In genomic region chr5:80959768-80960442, GRCh38 we compare ENCODE assay signal across 9 cellular contexts. TPM values are rescaled to one million over a fixed set of nuclear protein-coding genes. Genes with fewer than 3 reads are reported as not detected.
DNase-seq lines count a peak whose midpoint lies in the region; ATAC-seq and TF ChIP-seq lines count a peak whose summit lies in the region.
"Had no signal": no experiment of that assay in that cellular context is flagged by ENCODE, and none has a peak within 500 bp of the region (broad histone marks: within the 10 kb centered on the region; RNA-seq: fewer than 3 reads in every experiment).

Gene RASGRF2, plus strand, starts transcription at chr5:80960363. Its CDS starts 376 bp downstream, at chr5:80960739.

- POLR2A ChIA-PET in activated CD4-positive, alpha-beta memory T cell treated with anti-CD3 and anti-CD28 coated beads for 36 hours (lab: Charles Lee): interaction anchor here (0.6 kb wide), 1 partner anchor 111 kb away, joined by 3 read pairs; no protein-coding TSS in a partner anchor

- peak within 1 kb of the TSS; percentile 56 for H3K27ac Mint-ChIP-seq in activated CD4-positive, alpha-beta memory T cell treated with anti-CD3 and anti-CD28 coated beads for 36 hours

- H3K27me3 ChIP-seq in ectodermal cell (ENCODE audit: control insufficient read depth, insufficient read depth, low read length, poor library complexity, severe bottlenecking) (peaks cover 70% of the 10 kb centered on the region), lung (ENCODE audit: control insufficient read depth, insufficient read depth) (peaks cover 4% of the 10 kb centered on the region)

- H3K27ac ChIP-seq in ectodermal cell (ENCODE audit: insufficient read depth, low read depth, low read length, poor library complexity, severe bottlenecking): no peak within 1 kb of the TSS
- peak within 1 kb of the TSS; percentile 56 to 58 for H3K27ac ChIP-seq in lung (ENCODE audit: low read depth in 1 of 2, low read length in 1 of 2)
- H3K27ac ChIP-seq: 22Rv1 had no signal

- CTCF ChIA-PET in activated CD4-positive, alpha-beta memory T cell treated with anti-CD3 and anti-CD28 coated beads for 36 hours (lab: Charles Lee): interaction anchor here (0.8 to 2.7 kb wide), 4 partner anchors 48 to 339 kb away, joined by 3 to 22 read pairs (median 7); no protein-coding TSS in a partner anchor

- H3K36me3 ChIP-seq in ectodermal cell (ENCODE audit: control insufficient read depth, insufficient read depth, low read length): no peaks in the 10 kb centered on the region
- H3K36me3 ChIP-seq in lung (ENCODE audit: control insufficient read depth in 2 of 2, insufficient read depth in 2 of 2, low read length in 2 of 2): no peaks in the 10 kb centered on the region

- no peaks in the 10 kb centered on the region for H3K9me3 Mint-ChIP-seq in activated CD4-positive, alpha-beta memory T cell treated with anti-CD3 and anti-CD28 coated beads for 36 hours

- H3K27me3 Mint-ChIP-seq in activated CD4-positive, alpha-beta memory T cell treated with anti-CD3 and anti-CD28 coated beads for 36 hours: peaks cover 6% of the 10 kb centered on the region

- no peaks in the 10 kb centered on the region for H3K9me3 ChIP-seq in ectodermal cell (ENCODE audit: control insufficient read depth, low read length)
- H3K9me3 ChIP-seq in lung (ENCODE audit: control insufficient read depth in 2 of 2, insufficient read depth in 1 of 2, low read length in 1 of 2): peaks cover 0 to 5% of the 10 kb centered on the region in 2 donors

- H3K4me1 ChIP-seq in ectodermal cell (ENCODE audit: control insufficient read depth, insufficient read depth, low read length): no peaks in the 10 kb centered on the region
- peaks cover 4 to 12% of the 10 kb centered on the region in 2 donors for H3K4me1 ChIP-seq in lung (ENCODE audit: control insufficient read depth in 2 of 2, insufficient read depth in 2 of 2, low read length in 2 of 2)

- DNase-seq in NCI-H2171 treated with DMSO at 0.1 percent for 48 hours (lab: John Stamatoyannopoulos, UW) (peak; percentile 25), NCI-H2171 (lab: John Stamatoyannopoulos, UW) (no peak), lung (ENCODE audit: low spot score) (peak; percentile 36), HuH-7 (ENCODE audit: low spot score) (no peak)
- DNase-seq in activated CD4-positive, alpha-beta memory T cell treated with anti-CD3 and anti-CD28 coated beads for 36 hours: peak; percentile 67
- DNase-seq in stimulated activated CD4-positive, alpha-beta T cell treated with anti-CD3 and anti-CD28 coated beads, TNF-alpha, amount 100 ng/mL, for 48 hours (ENCODE audit: low read depth in 3 of 3): peak in 2 of 3 donors; percentile 21 to 33

- intact Hi-C loops in activated CD4-positive, alpha-beta memory T cell treated with anti-CD3 and anti-CD28 coated beads for 36 hours (cut with micrococcal nuclease): loop anchor here (2.0 to 10.0 kb wide), 4 partner anchors 75 to 555 kb away; partner anchors contain the start of genes ZCCHC9 and ZFYVE16

- H3K36me3 Mint-ChIP-seq in activated CD4-positive, alpha-beta memory T cell treated with anti-CD3 and anti-CD28 coated beads for 36 hours: no peaks in the 10 kb centered on the region

- H3K4me3 ChIP-seq in ectodermal cell (ENCODE audit: insufficient read depth, low read depth, low read length) (peak within 1 kb of the TSS; percentile 27), lung (peak within 1 kb of the TSS; percentile 49)

- H3K4me1 Mint-ChIP-seq in activated CD4-positive, alpha-beta memory T cell treated with anti-CD3 and anti-CD28 coated beads for 36 hours (ENCODE audit: low read depth): peaks cover 48% of the 10 kb centered on the region

- 15 to 16% methylated on average over 66 of the region's 66 CpGs for WGBS in ectodermal cell, 2 experiments
- 12 to 14% methylated on average over 51 to 66 of the region's 66 CpGs for WGBS in lung, 2 donors

- ATAC-seq in lung (ENCODE audit: insufficient read depth, low FRiP score) (peak; percentile 24), GM18502 (IDR thresholded peaks at IDR 0.05; ENCODE audit: poor library complexity, unreplicated experiment) (no peak)

- H3K4me3 Mint-ChIP-seq in activated CD4-positive, alpha-beta memory T cell treated with anti-CD3 and anti-CD28 coated beads for 36 hours: peak within 1 kb of the TSS; percentile 81

- no peak for TF ChIP-seq CTCF in lung (IDR thresholded peaks at IDR 0.05; ENCODE audit: control extremely low read depth, extremely low read depth)

RNA-seq across cellular contexts. Expression of gene RASGRF2, which starts in this region (rescaled TPM):
- 1 to 10 TPM; 7.6 to 8.6 TPM for total RNA-seq in activated CD4-positive, alpha-beta memory T cell treated with anti-CD3 and anti-CD28 coated beads for 36 hours
- polyA plus RNA-seq in ectodermal cell (2013, experiment 1 of 4): 0.30 TPM
- 0.43 TPM for polyA plus RNA-seq in ectodermal cell (2013, experiment 2 of 4)
- polyA plus RNA-seq in ectodermal cell (2013, experiment 3 of 4): 0.16 TPM
- 0.32 TPM for polyA plus RNA-seq in ectodermal cell (2013, experiment 4 of 4)
- 10 to 100 TPM in 1 of 2 donors, 1 to 10 TPM in 1; 4.1 to 12.0 TPM for total RNA-seq in lung
- 1 to 10 TPM; 1.0 to 1.4 TPM for polyA plus RNA-seq in lung

Comparison
In these comparisons a context has a peak if more than half of its experiments do, and no peak if none do; other contexts are left out.
1. DNase-seq: peak in NCI-H2171 treated with DMSO at 0.1 percent for 48 hours (single experiment), activated CD4-positive, alpha-beta memory T cell treated with anti-CD3 and anti-CD28 coated beads for 36 hours (single experiment), lung (single experiment) and stimulated activated CD4-positive, alpha-beta T cell treated with anti-CD3 and anti-CD28 coated beads, TNF-alpha, amount 100 ng/mL, for 48 hours (2 of 3); none in NCI-H2171 (single experiment) and HuH-7 (single experiment).